In genomic region chr6:147204843-147205311, GRCh38 we compare ENCODE assay signal across 8 cellular contexts. TPM values are rescaled to one million over a fixed set of nuclear protein-coding genes. Genes with fewer than 3 reads are reported as not detected.
DNase-seq lines count a peak whose midpoint lies in the region; ATAC-seq and TF ChIP-seq lines count a peak whose summit lies in the region.

No MANE protein-coding gene starts in this region.

- H3K4me1 ChIP-seq in cardiac muscle cell (ENCODE audit: low read depth) = peaks cover 3% of the 10 kb centered on the region

- no peaks in the 10 kb centered on the region for H3K9me3 ChIP-seq in cardiac muscle cell (ENCODE audit: low read depth)

- intact Hi-C loops in Right ventricle myocardium superior (cut with DNase I) = no loop called here

- DNase-seq in cardiac muscle cell (ENCODE audit: low read depth in 1 of 2, low spot score in 1 of 2) (no peak), Right ventricle myocardium superior (no peak), kidney epithelial cell (ENCODE audit: low read depth) (no peak), superior temporal gyrus (ENCODE audit: extremely low spot score) (peak; percentile 68), DMS114 treated with DMSO at 0.1 percent for 48 hours (lab: John Stamatoyannopoulos, UW; ENCODE audit: unreplicated experiment) (no peak), SKM-1 (lab: John Stamatoyannopoulos, UW; ENCODE audit: unreplicated experiment) (no peak)
- no peak for DNase-seq in activated naive CD8-positive, alpha-beta T cell treated with anti-CD3 and anti-CD28 coated beads for 36 hours

- H3K27ac Mint-ChIP-seq in activated naive CD8-positive, alpha-beta T cell treated with anti-CD3 and anti-CD28 coated beads for 36 hours = peak overlapping the region; percentile 91

- TF ChIP-seq CTCF in cardiac muscle cell (IDR thresholded peaks at IDR 0.05; ENCODE audit: low read depth, low read length) (no peak), kidney epithelial cell (IDR thresholded peaks at IDR 0.05; ENCODE audit: insufficient read depth, low read length, poor library complexity, severe bottlenecking) (no peak)

- no peak for ATAC-seq in Right ventricle myocardium superior (ENCODE audit: poor library complexity)
- no peak for ATAC-seq in GM18511 (IDR thresholded peaks at IDR 0.05; ENCODE audit: unreplicated experiment)

- no peaks in the 10 kb centered on the region for H3K9me3 Mint-ChIP-seq in activated naive CD8-positive, alpha-beta T cell treated with anti-CD3 and anti-CD28 coated beads for 36 hours

- H3K36me3 ChIP-seq in cardiac muscle cell (no peaks in the 10 kb centered on the region), kidney epithelial cell (ENCODE audit: control insufficient read depth, insufficient read depth, low read length) (no peaks in the 10 kb centered on the region)

- H3K27me3 ChIP-seq in cardiac muscle cell (no peaks in the 10 kb centered on the region), kidney epithelial cell (ENCODE audit: control insufficient read depth, insufficient read depth, low read length) (no peaks in the 10 kb centered on the region)

- peak overlapping the region; percentile 84 for H3K4me3 Mint-ChIP-seq in activated naive CD8-positive, alpha-beta T cell treated with anti-CD3 and anti-CD28 coated beads for 36 hours

- H3K27ac ChIP-seq in cardiac muscle cell = no peak overlapping the region

- peaks cover 7% of the 10 kb centered on the region for H3K36me3 Mint-ChIP-seq in activated naive CD8-positive, alpha-beta T cell treated with anti-CD3 and anti-CD28 coated beads for 36 hours

- H3K27me3 Mint-ChIP-seq in activated naive CD8-positive, alpha-beta T cell treated with anti-CD3 and anti-CD28 coated beads for 36 hours = no peaks in the 10 kb centered on the region

- peaks cover 34% of the 10 kb centered on the region for H3K4me1 Mint-ChIP-seq in activated naive CD8-positive, alpha-beta T cell treated with anti-CD3 and anti-CD28 coated beads for 36 hours

- H3K4me3 ChIP-seq in cardiac muscle cell (peak overlapping the region; percentile 95), kidney epithelial cell (ENCODE audit: low read depth, low read length) (peak overlapping the region; percentile 91)

RNA-seq across cellular contexts. Expression of gene STXBP5, which starts 0.7 kb away (rescaled TPM):
- total RNA-seq in cardiac muscle cell (3.6 and 5.3 TPM in 2 replicates), Right ventricle myocardium superior (13.0 TPM), kidney epithelial cell (15.8 and 18.6 TPM in 2 replicates)
- polyA plus RNA-seq in cardiac muscle cell = 2.9 and 4.1 TPM in 2 replicates
- 10 to 100 TPM; 11.9 to 14.2 TPM for total RNA-seq in activated naive CD8-positive, alpha-beta T cell treated with anti-CD3 and anti-CD28 coated beads for 36 hours
